Comparison of ENCODE assay signal across 14 cellular contexts in the genomic region with DNA sequence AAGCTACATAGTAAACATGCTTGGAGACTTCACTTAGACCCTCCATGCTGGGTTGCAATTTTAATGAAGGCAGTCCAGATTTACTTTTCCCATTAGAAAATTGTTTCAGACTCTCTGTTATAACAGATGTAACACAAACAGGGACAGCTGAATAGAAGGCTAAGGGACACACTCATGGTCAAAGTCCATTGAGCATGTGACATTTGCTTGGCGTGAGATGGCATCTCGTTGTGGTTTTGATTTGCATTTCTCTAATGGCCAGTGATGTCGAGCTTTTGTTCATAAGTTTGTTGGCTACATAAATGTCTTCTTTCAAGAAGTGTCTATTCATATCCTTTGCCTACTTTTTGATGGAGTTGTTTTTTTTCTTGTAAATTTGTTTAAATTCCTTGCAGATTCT.
"Had no signal": no experiment of that assay in that cellular context is flagged by ENCODE, and none has a peak within 500 bp of the region (broad histone marks: within the 10 kb centered on the region; RNA-seq: fewer than 3 reads in every experiment).

No MANE protein-coding gene starts in this region.

- ATAC-seq: activated CD8-positive, alpha-beta memory T cell treated with anti-CD3 and anti-CD28 coated beads, Interleukin-2, amount 10 ng/mL, durations not matched to agents 7 days and 5 days; naive thymus-derived CD8-positive, alpha-beta T cell had no signal

- H3K4me3 Mint-ChIP-seq: activated CD8-positive, alpha-beta memory T cell treated with anti-CD3 and anti-CD28 coated beads, Interleukin-2, amount 10 ng/mL, durations not matched to agents 7 days and 5 days; activated naive CD8-positive, alpha-beta T cell treated with anti-CD3 and anti-CD28 coated beads for 36 hours; activated T-cell treated with anti-CD3 and anti-CD28 coated beads, Interleukin-2, amount 50 U/mL, for 24 hours; dendritic cell treated with granulocyte-macrophage colony-stimulating factor and Interleukin-4, amounts not matched to agents 40 ng/mL and 50 ng/mL, for 4 days; naive thymus-derived CD8-positive, alpha-beta T cell; type B pancreatic cell had no signal

- DNase-seq: activated CD4-positive, alpha-beta T cell treated with anti-CD3 and anti-CD28 coated beads, Interleukin-2, amount 50 U/mL, for 4 hours; activated CD4-positive, CD25-positive, alpha-beta regulatory T cell treated with anti-CD3 and anti-CD28 coated beads, Interleukin-2, amount 50 U/mL, for 72 hours; activated CD8-positive, alpha-beta memory T cell treated with anti-CD3 and anti-CD28 coated beads, Interleukin-2, amount 10 ng/mL, durations not matched to agents 7 days and 5 days; activated effector memory CD4-positive, alpha-beta T cell treated with Interleukin-2 at 50 U/mL for 16 hours; activated naive CD8-positive, alpha-beta T cell treated with anti-CD3 and anti-CD28 coated beads for 36 hours; activated T-cell treated with anti-CD3 and anti-CD28 coated beads, Interleukin-2, amount 50 U/mL, for 24 hours; brain microvascular endothelial cell; erythroblast; naive thymus-derived CD8-positive, alpha-beta T cell; spleen; stimulated activated CD4-positive, alpha-beta T cell treated with anti-CD3 and anti-CD28 coated beads, Interleukin-1b, Interleukin-23, amount 100 ng/mL, for 48 hours; stimulated activated naive CD4-positive, alpha-beta T cell had no signal

- H3K27me3 Mint-ChIP-seq: activated CD8-positive, alpha-beta memory T cell treated with anti-CD3 and anti-CD28 coated beads, Interleukin-2, amount 10 ng/mL, durations not matched to agents 7 days and 5 days; activated naive CD8-positive, alpha-beta T cell treated with anti-CD3 and anti-CD28 coated beads for 36 hours; activated T-cell treated with anti-CD3 and anti-CD28 coated beads, Interleukin-2, amount 50 U/mL, for 24 hours; dendritic cell treated with granulocyte-macrophage colony-stimulating factor and Interleukin-4, amounts not matched to agents 40 ng/mL and 50 ng/mL, for 4 days; type B pancreatic cell had no signal

- H3K36me3 Mint-ChIP-seq: activated CD8-positive, alpha-beta memory T cell treated with anti-CD3 and anti-CD28 coated beads, Interleukin-2, amount 10 ng/mL, durations not matched to agents 7 days and 5 days; activated naive CD8-positive, alpha-beta T cell treated with anti-CD3 and anti-CD28 coated beads for 36 hours had no signal

- H3K4me1 Mint-ChIP-seq: activated CD8-positive, alpha-beta memory T cell treated with anti-CD3 and anti-CD28 coated beads, Interleukin-2, amount 10 ng/mL, durations not matched to agents 7 days and 5 days; activated naive CD8-positive, alpha-beta T cell treated with anti-CD3 and anti-CD28 coated beads for 36 hours had no signal

- H3K27ac Mint-ChIP-seq: activated CD8-positive, alpha-beta memory T cell treated with anti-CD3 and anti-CD28 coated beads, Interleukin-2, amount 10 ng/mL, durations not matched to agents 7 days and 5 days; activated naive CD8-positive, alpha-beta T cell treated with anti-CD3 and anti-CD28 coated beads for 36 hours; activated T-cell treated with anti-CD3 and anti-CD28 coated beads, Interleukin-2, amount 50 U/mL, for 24 hours; dendritic cell treated with granulocyte-macrophage colony-stimulating factor and Interleukin-4, amounts not matched to agents 40 ng/mL and 50 ng/mL, for 4 days; naive thymus-derived CD8-positive, alpha-beta T cell; type B pancreatic cell had no signal
